18 cellular contexts compared by ENCODE assay signal in the genomic region with DNA sequence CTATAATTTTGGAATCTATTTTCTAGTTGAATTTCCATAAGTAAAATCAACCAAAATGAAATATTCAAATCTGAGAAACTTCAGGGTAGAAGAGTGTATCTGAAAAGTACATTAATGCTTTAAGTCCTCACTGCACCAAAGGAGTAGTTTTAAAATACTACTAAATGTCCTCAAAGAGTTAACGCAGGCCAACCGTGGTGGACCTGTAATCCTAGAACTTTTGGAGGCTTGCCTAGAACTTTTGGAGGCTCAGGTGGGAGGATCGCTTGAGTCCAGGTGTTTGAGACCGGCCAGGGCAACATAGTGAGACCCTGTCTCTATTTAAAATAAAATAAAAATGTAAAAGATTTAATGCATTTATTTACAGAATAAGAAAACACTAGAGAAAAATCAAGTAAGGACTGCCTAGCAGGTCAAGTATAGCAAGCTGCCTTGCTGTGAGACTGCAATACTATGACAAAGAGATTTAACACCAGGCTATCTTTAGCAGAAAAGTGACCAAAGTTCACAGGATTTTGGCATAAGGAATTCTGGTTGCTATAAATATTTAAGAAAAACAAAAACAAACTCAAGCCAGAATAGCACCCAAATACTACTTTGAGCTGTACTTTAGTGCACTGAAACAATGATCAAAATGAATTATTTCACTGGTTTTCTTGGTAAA. TPM values are rescaled to one million over a fixed set of nuclear protein-coding genes. Genes with fewer than 3 reads are reported as not detected.
DNase-seq lines count a peak whose midpoint lies in the region; ATAC-seq, FAIRE-seq and TF ChIP-seq lines count a peak whose summit lies in the region.
"Had no signal": no experiment of that assay in that cellular context is flagged by ENCODE, and none has a peak within 500 bp of the region (broad histone marks: within the 10 kb centered on the region; RNA-seq: fewer than 3 reads in every experiment).

No MANE protein-coding gene starts in this region.

- TF ChIP-seq CTCF in GM12878 (IDR thresholded peaks at IDR 0.05 in 2 of 3, conservative IDR thresholded peaks at IDR 0.05 in 1 of 3; ENCODE audit: control insufficient read depth in 2 of 3, extremely low read depth in 1 of 3, insufficient read depth in 1 of 3, low read depth in 3 of 3, low read length in 3 of 3) = no peak
- no peak for TF ChIP-seq CTCF in fibroblast of pulmonary artery (IDR thresholded peaks at IDR 0.05; ENCODE audit: low read length, missing control alignments)

- DNase-seq in GM12878 (ENCODE audit: low read depth, low spot score) = no peak
- DNase-seq in fibroblast of pulmonary artery (ENCODE audit: low read depth) = peak; percentile 6
- DNase-seq in mesenchymal stem cell = peak; percentile 22
- no peak for DNase-seq in effector memory CD8-positive, alpha-beta T cell
- no peak for DNase-seq in cortex of kidney (lab: John Stamatoyannopoulos, UW)
- DNase-seq in SW 1271 (lab: John Stamatoyannopoulos, UW) = no peak
- DNase-seq: BE2C; CD4-positive, alpha-beta T cell; HCEC 1CT; NCI-H1436; NCI-H2029; NCI-H2171 treated with DMSO at 0.1 percent for 48 hours; NCI-H82; PC-3 had no signal

- H2BK5ac ChIP-seq in mesenchymal stem cell (ENCODE audit: low read depth, low read length, poor library complexity, severe bottlenecking) = no peak overlapping the region

- H2BK12ac ChIP-seq in mesenchymal stem cell (ENCODE audit: low read length in 2 of 2) = no peak overlapping the region

- CTCF ChIA-PET in GM12878 (lab: Yijun Ruan, JAX) = no interaction called here

- H2AFZ ChIP-seq in GM12878 (ENCODE audit: control insufficient read depth, low read depth, low read length) = no peak overlapping the region
- H2AFZ ChIP-seq in mesenchymal stem cell (ENCODE audit: low read depth, low read length) = no peak overlapping the region

- H3K27ac Mint-ChIP-seq in effector memory CD8-positive, alpha-beta T cell = no peak overlapping the region

- no peak overlapping the region for H3K9ac ChIP-seq in GM12878 (ENCODE audit: control insufficient read depth, insufficient read depth, low read length)
- H3K9ac ChIP-seq in mesenchymal stem cell (ENCODE audit: low read length) = peak overlapping the region; percentile 45

- no peak overlapping the region for H2AK5ac ChIP-seq in mesenchymal stem cell (ENCODE audit: low read length, severe bottlenecking)

- H3K79me1 ChIP-seq in mesenchymal stem cell (replicated peaks; ENCODE audit: low read length, poor library complexity, severe bottlenecking) = peaks cover 19% of the 10 kb centered on the region

- FAIRE-seq in GM12878 (lab: Jason Lieb, UNC) = no peak
- FAIRE-seq: K562 had no signal

- no peak overlapping the region for H3K18ac ChIP-seq in mesenchymal stem cell (ENCODE audit: low read depth in 1 of 2, low read length in 2 of 2)

- H3K4me1 Mint-ChIP-seq in effector memory CD8-positive, alpha-beta T cell (ENCODE audit: low read depth in 2 of 2) = peaks cover 0 to 3% of the 10 kb centered on the region in 2 donors

- no peak overlapping the region for H4K8ac ChIP-seq in mesenchymal stem cell (ENCODE audit: low read length)

- H3K4me3 ChIP-seq in GM12878 = no peak overlapping the region
- H3K4me3 ChIP-seq in fibroblast of pulmonary artery (replicated peaks; ENCODE audit: low read depth, low read length) = no peak overlapping the region
- no peak overlapping the region for H3K4me3 ChIP-seq in mesenchymal stem cell (ENCODE audit: insufficient read depth in 1 of 2, low read depth in 1 of 2, low read length in 2 of 2)
- H3K4me3 ChIP-seq: K562, SK-N-MC had no signal

- H4K91ac ChIP-seq in mesenchymal stem cell (ENCODE audit: low read length) = no peak overlapping the region

- H3K79me2 ChIP-seq in GM12878 (ENCODE audit: control insufficient read depth, insufficient read depth, low read length) = no peaks in the 10 kb centered on the region

- SMC1A ChIA-PET in GM12878 (lab: Charles Lee; ENCODE audit: uncharacterized antibody, unreplicated experiment) = interaction anchor here (1.0 kb wide), 1 partner anchor 11 kb away, joined by 3 read pairs; no protein-coding TSS in a partner anchor

- POLR2A ChIA-PET in GM12878 (lab: Charles Lee) = no interaction called here

- no peak for ATAC-seq in GM12878
- no peak for ATAC-seq in effector memory CD8-positive, alpha-beta T cell (replicated peaks)
- ATAC-seq in activated CD4-positive, CD25-positive, alpha-beta regulatory T cell treated with anti-CD3 and anti-CD28 coated beads, Interleukin-2, amount 50 U/mL, for 24 hours = no peak
- ATAC-seq: K562, PC-3 had no signal

- no peak overlapping the region for H3K23ac ChIP-seq in mesenchymal stem cell (ENCODE audit: low read length in 2 of 2)

- H2BK120ac ChIP-seq in mesenchymal stem cell (ENCODE audit: low read depth, low read length) = no peak overlapping the region

- H3K27me3 Mint-ChIP-seq in effector memory CD8-positive, alpha-beta T cell = no peaks in the 10 kb centered on the region
- H3K27me3 Mint-ChIP-seq: CD4-positive, alpha-beta T cell had no signal

- H3K4me1 ChIP-seq in GM12878 (ENCODE audit: control insufficient read depth, insufficient read depth, low read length) = no peaks in the 10 kb centered on the region
- H3K4me1 ChIP-seq in mesenchymal stem cell (ENCODE audit: control insufficient read depth, insufficient read depth, low read depth, low read length) = no peaks in the 10 kb centered on the region

- H3K27me3 ChIP-seq in GM12878 (replicated peaks in 1 of 2; ENCODE audit: control insufficient read depth in 2 of 2, insufficient read depth in 2 of 2, low read length in 1 of 2) (no peaks in the 10 kb centered on the region), mesenchymal stem cell (ENCODE audit: control insufficient read depth in 1 of 2, insufficient read depth in 1 of 2, low read length in 2 of 2) (no peaks in the 10 kb centered on the region)
- H3K27me3 ChIP-seq: BE2C had no signal

- H3K4ac ChIP-seq in mesenchymal stem cell (ENCODE audit: low read depth in 1 of 2, low read length in 2 of 2) = no peak overlapping the region

- TF ChIP-seq EP300 in GM12878 (IDR thresholded peaks at IDR 0.05; ENCODE audit: borderline replicate concordance in 1 of 2, control insufficient read depth in 1 of 2, low read depth in 2 of 2, low read length in 2 of 2) = no peak

- H3K14ac ChIP-seq in mesenchymal stem cell (ENCODE audit: low read length in 2 of 2) = no peak overlapping the region

- no peak overlapping the region for H2BK15ac ChIP-seq in mesenchymal stem cell (ENCODE audit: low read depth, poor library complexity, severe bottlenecking)

- in situ Hi-C loops in GM12878 (cut with MboI) = no loop called here

- H3K27ac ChIP-seq in GM12878 (ENCODE audit: control insufficient read depth, insufficient read depth) (no peak overlapping the region), mesenchymal stem cell (ENCODE audit: low read length, poor library complexity, severe bottlenecking) (no peak overlapping the region)
- H3K27ac ChIP-seq: SK-N-MC had no signal

- peaks cover 61% of the 10 kb centered on the region for H3K36me3 Mint-ChIP-seq in effector memory CD8-positive, alpha-beta T cell (ENCODE audit: insufficient read depth)

- no peak for TF ChIP-seq POLR2A in GM12878 (IDR thresholded peaks at IDR 0.05; ENCODE audit: low read depth, low read length)

- H3K4me3 Mint-ChIP-seq in effector memory CD8-positive, alpha-beta T cell = no peak overlapping the region
- H3K4me3 Mint-ChIP-seq: CD4-positive, alpha-beta T cell had no signal

- RAD21 ChIA-PET in GM12878 (lab: Charles Lee; ENCODE audit: unreplicated experiment) = no interaction called here

- over 99% methylated on average over 4 of the region's 4 CpGs for WGBS in GM12878 (ENCODE audit: insufficient coverage, insufficient replicate concordance, low lambda C conversion rate, missing lambda C conversion rate)
- 90% methylated on average over 2 of the region's 4 CpGs for WGBS in mesenchymal stem cell

- no peak for TF ChIP-seq RAD21 in GM12878 (IDR thresholded peaks at IDR 0.05; ENCODE audit: insufficient read depth, low read depth, low read length)

- H3K4me2 ChIP-seq in GM12878 (ENCODE audit: control insufficient read depth, insufficient read depth) (no peak overlapping the region), mesenchymal stem cell (ENCODE audit: low read length, poor library complexity, severe bottlenecking) (no peak overlapping the region)

- peaks cover 2 to 29% of the 10 kb centered on the region in 2 experiments; a peak in 3 of 4 replicates for H3K36me3 ChIP-seq in GM12878 (ENCODE audit: control insufficient read depth in 2 of 2, insufficient read depth in 2 of 2, low read length in 1 of 2)
- peaks cover 24 to 94% of the 10 kb centered on the region in 2 experiments for H3K36me3 ChIP-seq in mesenchymal stem cell (ENCODE audit: control insufficient read depth in 1 of 2, insufficient read depth in 2 of 2, low read depth in 1 of 2, low read length in 2 of 2)

- H3K9me3 ChIP-seq in GM12878 (replicated peaks; ENCODE audit: control insufficient read depth, insufficient read depth, low read length) (no peaks in the 10 kb centered on the region), mesenchymal stem cell (ENCODE audit: control insufficient read depth, low read length) (no peaks in the 10 kb centered on the region)
- H3K9me3 ChIP-seq: BE2C had no signal

- H4K20me1 ChIP-seq in GM12878 (ENCODE audit: control insufficient read depth, insufficient read depth) = no peaks in the 10 kb centered on the region

- no TSS peak for BruUV-seq in GM12878 (replicated peaks; lab: Mats Ljungman, UMichigan)

- H3K9me3 Mint-ChIP-seq in effector memory CD8-positive, alpha-beta T cell = no peaks in the 10 kb centered on the region
- H3K9me3 Mint-ChIP-seq: CD4-positive, alpha-beta T cell had no signal

- intact Hi-C loops in GM12878 (cut with micrococcal nuclease; ENCODE audit: unreplicated experiment) = no loop called here

TF ChIP-seq in GM12878, 131 proteins besides CTCF, POLR2A, EP300 and RAD21 (continues in another document):
- TF ChIP-seq NFXL1 (IDR thresholded peaks at IDR 0.05; ENCODE audit: borderline replicate concordance) = peak; percentile 41

RNA-seq across cellular contexts. Expression of gene CHCT1, which starts 41.0 kb away (rescaled TPM):
- not detected in 2 replicates for total RNA-seq in GM12878 (2013; cell fraction: nucleolus; rRNA removed)
- total RNA-seq in GM12878 (2014; rRNA removed) (0.65 TPM in 1 of 2 replicates, not detected in the other), GM12878 (2014; rRNA removed; fragmentation: Illumina TruSeq; extraction: Trizol) (not detected in 2 replicates), GM12878 (2021) (0.23 TPM in 1 of 2 replicates, not detected in the other)
- not detected for polyA plus RNA-seq in GM12878 (2011; ENCODE audit: low read depth)
- polyA plus RNA-seq in GM12878 (2011; rRNA removed) (not detected in 2 replicates), GM12878 (2014; fragmentation: Illumina TruSeq; extraction: Trizol) (not detected in 2 replicates), GM12878 (2014; fragmentation: Nextera tagmentation; extraction: Ambion mirVana) (not detected), GM12878 (2014; rRNA removed) (0.35 TPM in 1 of 2 replicates, not detected in the other), GM12878 (2016; fragmentation: Nextera tagmentation; extraction: Ambion mirVana) (not detected)
- polyA plus RNA-seq in GM12878 (2011; cell fraction: cytosol; rRNA removed) = 0.06 TPM in 1 of 2 replicates, not detected in the other
- not detected in 2 replicates for polyA plus RNA-seq in GM12878 (2011; cell fraction: nucleus; rRNA removed)
- polyA plus RNA-seq in GM12878 (2012) = not detected in 2 replicates
- polyA minus RNA-seq in GM12878 (2011; rRNA and poly(A)+ RNA removed) = not detected in 2 replicates
- not detected in 2 replicates for polyA minus RNA-seq in GM12878 (2011; cell fraction: cytosol; rRNA and poly(A)+ RNA removed)
- polyA minus RNA-seq in GM12878 (2011; cell fraction: nucleus; rRNA and poly(A)+ RNA removed) = not detected in 2 replicates
- 0.06 TPM for polyA plus RNA-seq in mesenchymal stem cell (2013, experiment 1 of 2)
- polyA plus RNA-seq in mesenchymal stem cell (2013, experiment 2 of 2) = not detected
- total RNA-seq: CD4-positive, alpha-beta T cell; K562; NCI-H460; PC-3 had no signal
- polyA plus RNA-seq: K562 had no signal

Comparison
In these comparisons a context has a peak if more than half of its experiments do, and no peak if none do; other contexts are left out.
1. DNase-seq: peak in fibroblast of pulmonary artery (single experiment) and mesenchymal stem cell (single experiment); none in GM12878 (single experiment), effector memory CD8-positive, alpha-beta T cell (0 of 3), cortex of kidney (single experiment) and SW 1271 (0 of 2).